9 cellular contexts compared by ENCODE assay signal in genomic region chr16:30121741-30122620, GRCh38. TPM values are rescaled to one million over a fixed set of nuclear protein-coding genes. Genes with fewer than 3 reads are reported as not detected.
A peak's percentile ranks its signal among the peaks of the same experiment; 100 is the strongest.
DNase-seq lines count a peak whose midpoint lies in the region; ATAC-seq, FAIRE-seq and TF ChIP-seq lines count a peak whose summit lies in the region.
"Had no signal": no experiment of that assay in that cellular context is flagged by ENCODE, and none has a peak within 500 bp of the region (broad histone marks: within the 10 kb centered on the region; RNA-seq: fewer than 3 reads in every experiment).

No MANE protein-coding gene starts in this region.

- TF ChIP-seq POLR2A in NB4 (IDR thresholded peaks at IDR 0.05; ENCODE audit: extremely low read depth, insufficient read length): no peak

- H3K9ac ChIP-seq in endocrine pancreas (ENCODE audit: control insufficient read depth, insufficient read depth, low read length): peak overlapping the region; percentile 13
- H3K9ac ChIP-seq in mucosa of stomach (ENCODE audit: low read length): peak overlapping the region; percentile 96

- DNase-seq in AG04450 (ENCODE audit: low read depth, low spot score) (no peak), NB4 (ENCODE audit: low read depth) (no peak), HTR-8/SVneo (ENCODE audit: insufficient read length, low spot score) (no peak), GM20000 (ENCODE audit: low spot score) (no peak)
- DNase-seq in NK-92 treated with Interleukin-12 subunit alpha and Interleukin-12 subunit beta, amount 100 ng/mL, for 24 hours (lab: John Stamatoyannopoulos, UW): no peak

- TF ChIP-seq CTCF in AG04450 (IDR thresholded peaks at IDR 0.05; ENCODE audit: low read depth, low read length): no peak
- TF ChIP-seq CTCF in NB4 (IDR thresholded peaks at IDR 0.05; ENCODE audit: low read depth, low read length): no peak
- no peak for TF ChIP-seq CTCF in GM20000 (IDR thresholded peaks at IDR 0.05; ENCODE audit: extremely low read depth, missing control alignments)

- H3K27ac ChIP-seq in AG04450 (ENCODE audit: low read depth, low read length): no peak overlapping the region

- CTCF ChIA-PET in AG04450 (lab: Charles Lee): no interaction called here

- POLR2A ChIA-PET in AG04450 (lab: Yijun Ruan, JAX): interaction anchor here (0.6 kb wide), 2 partner anchors 19 to 528 kb away, joined by 6 to 8 read pairs; no protein-coding TSS in a partner anchor

- no peaks in the 10 kb centered on the region for H3K27me3 ChIP-seq in AG04450 (ENCODE audit: control insufficient read depth, insufficient read depth, low read length)
- no peaks in the 10 kb centered on the region for H3K27me3 ChIP-seq in endocrine pancreas (ENCODE audit: control insufficient read depth, insufficient read depth, low read length)
- no peaks in the 10 kb centered on the region for H3K27me3 ChIP-seq in mucosa of stomach (ENCODE audit: control insufficient read depth, insufficient read depth, low read length)

- H3K36me3 ChIP-seq in endocrine pancreas (ENCODE audit: control insufficient read depth, insufficient read depth, low read length) (no peaks in the 10 kb centered on the region), mucosa of stomach (ENCODE audit: control insufficient read depth, insufficient read depth, low read length) (peaks cover 15% of the 10 kb centered on the region)

- no peak for ATAC-seq in GM21723 (IDR thresholded peaks at IDR 0.05; ENCODE audit: unreplicated experiment)

- no peak for FAIRE-seq in HTR-8/SVneo (lab: Jason Lieb, UNC)
- FAIRE-seq: GM18507 had no signal

- H3K4me1 ChIP-seq in endocrine pancreas (ENCODE audit: control insufficient read depth, insufficient read depth, low read length): no peaks in the 10 kb centered on the region
- peaks cover 65% of the 10 kb centered on the region for H3K4me1 ChIP-seq in mucosa of stomach (ENCODE audit: control insufficient read depth, insufficient read depth, low read length)

- peak overlapping the region; percentile 82 for H3K4me3 ChIP-seq in AG04450 (ENCODE audit: low read depth, low read length)
- H3K4me3 ChIP-seq in NB4 (ENCODE audit: low read depth, low read length): peak overlapping the region; percentile 53
- H3K4me3 ChIP-seq in endocrine pancreas (ENCODE audit: control insufficient read depth, insufficient read depth, low read length): no peak overlapping the region
- H3K4me3 ChIP-seq in mucosa of stomach (ENCODE audit: low read length): peak overlapping the region; percentile 95

- H3K9me3 ChIP-seq in AG04450 (ENCODE audit: control insufficient read depth, insufficient read depth, low read length) (no peaks in the 10 kb centered on the region), endocrine pancreas (ENCODE audit: control insufficient read depth, low read length) (no peaks in the 10 kb centered on the region), mucosa of stomach (ENCODE audit: control insufficient read depth, low read length) (no peaks in the 10 kb centered on the region)

RNA-seq across cellular contexts. Expression of gene MAPK3, which starts 1.0 kb away (rescaled TPM):
- polyA plus RNA-seq in AG04450 (2011; rRNA removed): 82.5 and 91.7 TPM in 2 replicates
- 38.0 and 60.8 TPM in 2 replicates for polyA minus RNA-seq in AG04450 (2011; rRNA and poly(A)+ RNA removed)

RNA-seq across cellular contexts. Expression of gene GDPD3, which starts 8.6 kb away (rescaled TPM):
- polyA plus RNA-seq in AG04450 (2011; rRNA removed): 1.2 and 1.9 TPM in 2 replicates
- polyA minus RNA-seq in AG04450 (2011; rRNA and poly(A)+ RNA removed): 0.60 and 2.0 TPM in 2 replicates

RNA-seq across cellular contexts. Expression of gene YPEL3, which starts 26.0 kb away (rescaled TPM):
- 15.6 and 23.1 TPM in 2 replicates for polyA plus RNA-seq in AG04450 (2011; rRNA removed)
- 7.0 and 9.8 TPM in 2 replicates for polyA minus RNA-seq in AG04450 (2011; rRNA and poly(A)+ RNA removed)

RNA-seq across cellular contexts. Expression of gene TBX6, which starts 30.3 kb away (rescaled TPM):
- polyA plus RNA-seq in AG04450 (2011; rRNA removed): not detected in 2 replicates
- not detected in 2 replicates for polyA minus RNA-seq in AG04450 (2011; rRNA and poly(A)+ RNA removed)

RNA-seq across cellular contexts. Expression of gene PPP4C, which starts 46.2 kb away (rescaled TPM):
- 112 and 140 TPM in 2 replicates for polyA plus RNA-seq in AG04450 (2011; rRNA removed)
- 325 and 433 TPM in 2 replicates for polyA minus RNA-seq in AG04450 (2011; rRNA and poly(A)+ RNA removed)
